ENCODE assay signal across 2 cellular contexts in genomic region chr17:29587591-29587990, GRCh38.
TF ChIP-seq lines count a peak whose summit lies in the region.

No MANE protein-coding gene starts in this region.

TF ChIP-seq in HCT116, 20 proteins besides CTCF, POLR2A, EP300 and RAD21 (continued from another document):
- no peak for TF ChIP-seq ZFX (IDR thresholded peaks at IDR 0.05)

TF ChIP-seq in WTC11, 78 proteins besides CTCF, POLR2A, EP300 and RAD21 (continued from another document):
- TF ChIP-seq ARID4B (CRISPR knock-in tag; IDR thresholded peaks at IDR 0.05; ENCODE audit: borderline replicate concordance), result no peak
TF ChIP-seq in WTC11: peak in this region for 0.
